21 cellular contexts compared by ENCODE assay signal in the genomic region with DNA sequence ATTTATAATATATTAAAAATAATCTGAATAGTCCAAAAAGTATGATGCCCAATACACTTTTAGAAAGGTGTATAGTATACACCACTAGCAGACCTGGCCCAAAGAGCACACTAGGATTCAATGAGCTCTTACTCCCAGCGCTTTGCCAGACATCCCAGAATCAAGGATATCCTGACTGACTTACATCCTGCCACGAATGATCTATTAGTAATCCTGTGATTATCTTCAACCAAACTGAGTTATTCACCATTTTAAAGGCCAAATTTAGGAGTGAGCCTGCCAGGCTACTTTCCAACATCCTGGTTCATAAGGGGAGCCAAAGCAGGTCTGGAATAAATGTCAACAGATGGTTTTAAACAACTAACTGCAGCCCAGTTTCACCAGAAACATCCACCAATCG.
"Had no signal": no experiment of that assay in that cellular context is flagged by ENCODE, and none has a peak within 500 bp of the region (broad histone marks: within the 10 kb centered on the region; RNA-seq: fewer than 3 reads in every experiment).

No MANE protein-coding gene starts in this region.

- ATAC-seq: K562, Panc1, Right ventricle myocardium inferior had no signal

- DNase-seq: Kasumi-1, MV-4-11, NCI-H1048, NCI-H1105, NCI-H1417, NCI-H1436 treated with DMSO at 0.1 percent for 48 hours, NCI-H1694, NCI-H187 treated with DMSO at 0.1 percent for 48 hours, NCI-H2029 treated with DMSO at 0.1 percent for 48 hours, NCI-H2171 treated with DMSO at 0.1 percent for 48 hours, NCI-H510A, NCI-H524 treated with DMSO at 0.1 percent for 48 hours, NCI-H69, NCI-H774, SHP77 treated with DMSO at 0.1 percent for 48 hours, SJCRH30 had no signal

- H3K27ac ChIP-seq: KMS-11, SJCRH30, SK-N-MC had no signal
